In the genomic region with DNA sequence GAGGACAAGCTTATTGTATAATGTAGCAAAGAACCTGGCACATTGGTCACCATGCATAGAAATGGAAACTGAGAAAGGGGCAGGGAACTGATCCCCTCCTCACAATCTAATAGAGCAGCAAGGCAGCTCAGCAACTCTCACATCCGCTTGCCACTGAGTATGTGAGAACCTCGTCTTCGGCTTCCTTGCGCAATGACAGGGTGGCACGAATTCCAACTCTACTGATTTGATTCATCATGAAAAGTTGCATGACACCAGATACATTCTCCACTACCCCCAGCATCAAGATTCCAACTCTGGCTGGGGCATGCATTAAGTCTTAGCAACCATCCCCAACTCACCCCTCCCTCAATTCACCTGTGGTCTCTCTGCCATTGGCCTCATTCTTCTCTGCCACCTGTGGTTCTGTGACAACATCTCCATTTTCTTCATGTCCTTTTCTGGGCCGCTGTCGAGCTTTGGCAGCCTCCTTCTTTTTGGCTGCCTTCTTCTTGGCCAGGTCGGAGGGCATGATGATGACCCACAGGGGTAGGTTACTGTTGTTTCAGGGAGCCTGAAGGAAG, we compare ENCODE assay signal across 9 cellular contexts. TPM values are rescaled to one million over a fixed set of nuclear protein-coding genes. Genes with fewer than 3 reads are reported as not detected.
DNase-seq lines count a peak whose midpoint lies in the region; ATAC-seq, FAIRE-seq and TF ChIP-seq lines count a peak whose summit lies in the region.
"Had no signal": no experiment of that assay in that cellular context is flagged by ENCODE, and none has a peak within 500 bp of the region (broad histone marks: within the 10 kb centered on the region; RNA-seq: fewer than 3 reads in every experiment).

No MANE protein-coding gene starts in this region.

- peak overlapping the region; percentile 82 to 86 for H3K4me3 ChIP-seq in right atrium auricular region
- peak overlapping the region; percentile 84 for H3K4me3 ChIP-seq in astrocyte of the cerebellum (ENCODE audit: low read depth, low read length)
- peak overlapping the region; percentile 64 to 97 for H3K4me3 ChIP-seq in mesenchymal stem cell (ENCODE audit: insufficient read depth in 1 of 2, low read depth in 1 of 2, low read length in 2 of 2)
- H3K4me3 ChIP-seq in vagina = peak overlapping the region; percentile 82 to 92

- no peak overlapping the region for H3K4ac ChIP-seq in mesenchymal stem cell (ENCODE audit: low read depth in 1 of 2, low read length in 2 of 2)

- peaks cover 26% of the 10 kb centered on the region for H3K79me1 ChIP-seq in mesenchymal stem cell (replicated peaks; ENCODE audit: low read length, poor library complexity, severe bottlenecking)

- ATAC-seq in left ventricle myocardium superior = no peak
- ATAC-seq in HG02981 (IDR thresholded peaks at IDR 0.05; ENCODE audit: unreplicated experiment) = no peak

- no peak overlapping the region for H3K14ac ChIP-seq in mesenchymal stem cell (ENCODE audit: low read length in 2 of 2)

- no peak overlapping the region for H2BK5ac ChIP-seq in mesenchymal stem cell (ENCODE audit: low read depth, low read length, poor library complexity, severe bottlenecking)

- FAIRE-seq in urothelium cell line (lab: Jason Lieb, UNC) = no peak

- peak overlapping the region; percentile 81 for H3K4me2 ChIP-seq in mesenchymal stem cell (ENCODE audit: low read length, poor library complexity, severe bottlenecking)

- DNase-seq in right atrium auricular region (ENCODE audit: low spot score) (no peak), left ventricle myocardium superior (no peak), astrocyte of the cerebellum (ENCODE audit: low read depth) (no peak), mesenchymal stem cell (no peak), vagina (ENCODE audit: extremely low spot score in 2 of 2) (no peak), urothelium cell line (ENCODE audit: low spot score) (no peak), NCI-H1930 (lab: John Stamatoyannopoulos, UW) (no peak)

- TF ChIP-seq POLR2A in vagina (IDR thresholded peaks at IDR 0.05) = no peak

- H3K36me3 ChIP-seq in right atrium auricular region (peaks cover 41% of the 10 kb centered on the region), mesenchymal stem cell (ENCODE audit: control insufficient read depth in 1 of 2, insufficient read depth in 2 of 2, low read depth in 1 of 2, low read length in 2 of 2) (peaks cover 25 to 46% of the 10 kb centered on the region in 2 experiments), vagina (peaks cover 0 to 38% of the 10 kb centered on the region in 2 donors)

- H3K4me1 ChIP-seq in right atrium auricular region (peaks cover 0 to 19% of the 10 kb centered on the region in 2 donors), mesenchymal stem cell (ENCODE audit: control insufficient read depth, insufficient read depth, low read depth, low read length) (peaks cover 8% of the 10 kb centered on the region), vagina (peaks cover 24% of the 10 kb centered on the region)

- no peak overlapping the region for H2BK120ac ChIP-seq in mesenchymal stem cell (ENCODE audit: low read depth, low read length)

- H3K27me3 ChIP-seq in right atrium auricular region = no peaks in the 10 kb centered on the region
- H3K27me3 ChIP-seq in mesenchymal stem cell (ENCODE audit: control insufficient read depth in 1 of 2, insufficient read depth in 1 of 2, low read length in 2 of 2) = no peaks in the 10 kb centered on the region
- H3K27me3 ChIP-seq in vagina = no peaks in the 10 kb centered on the region

- no peak overlapping the region for H3K23ac ChIP-seq in mesenchymal stem cell (ENCODE audit: low read length in 2 of 2)

- H2BK15ac ChIP-seq in mesenchymal stem cell (ENCODE audit: low read depth, poor library complexity, severe bottlenecking) = no peak overlapping the region

- no peak overlapping the region for H4K91ac ChIP-seq in mesenchymal stem cell (ENCODE audit: low read length)

- H3K27ac ChIP-seq in right atrium auricular region (no peak overlapping the region), mesenchymal stem cell (ENCODE audit: low read length, poor library complexity, severe bottlenecking) (no peak overlapping the region), vagina (no peak overlapping the region)

- H3K18ac ChIP-seq in mesenchymal stem cell (ENCODE audit: low read depth in 1 of 2, low read length in 2 of 2) = no peak overlapping the region

- no peak overlapping the region for H4K8ac ChIP-seq in mesenchymal stem cell (ENCODE audit: low read length)

- no peak for TF ChIP-seq CTCF in right atrium auricular region (IDR thresholded peaks at IDR 0.05)
- TF ChIP-seq CTCF in astrocyte of the cerebellum (IDR thresholded peaks at IDR 0.05; ENCODE audit: low read depth, low read length, missing control alignments) = no peak
- no peak for TF ChIP-seq CTCF in vagina (IDR thresholded peaks at IDR 0.05)

- H3K9me3 ChIP-seq in right atrium auricular region (no peaks in the 10 kb centered on the region), mesenchymal stem cell (ENCODE audit: control insufficient read depth, low read length) (no peaks in the 10 kb centered on the region), vagina (no peaks in the 10 kb centered on the region)

- intact Hi-C loops in left ventricle myocardium superior (cut with micrococcal nuclease) = no loop called here
- intact Hi-C loops in vagina (cut with DNase I) = no loop called here

- no peak overlapping the region for H2BK12ac ChIP-seq in mesenchymal stem cell (ENCODE audit: low read length in 2 of 2)

- in situ Hi-C loops in astrocyte of the cerebellum (cut with HindIII; ENCODE audit: low sequenced_read_pairs) = no loop called here

- H3K9ac ChIP-seq in mesenchymal stem cell (ENCODE audit: low read length) = peak overlapping the region; percentile 96

- WGBS in mesenchymal stem cell = 65% methylated on average over 8 of the region's 8 CpGs

- H2AFZ ChIP-seq in mesenchymal stem cell (ENCODE audit: low read depth, low read length) = no peak overlapping the region

- H2AK5ac ChIP-seq in mesenchymal stem cell (ENCODE audit: low read length, severe bottlenecking) = no peak overlapping the region

RNA-seq across cellular contexts. Expression of gene ABCF2, which starts 1.0 kb away (rescaled TPM):
- total RNA-seq in right atrium auricular region (10 to 100 TPM; 29.7 to 38.6 TPM), left ventricle myocardium superior (27.6 TPM), vagina (25.3 TPM)
- 26.1 TPM for polyA plus RNA-seq in mesenchymal stem cell (2013, experiment 1 of 2)
- 25.0 TPM for polyA plus RNA-seq in mesenchymal stem cell (2013, experiment 2 of 2)

RNA-seq across cellular contexts. Expression of gene CHPF2, which starts 6.3 kb away (rescaled TPM):
- 10 to 100 TPM; 24.7 to 38.1 TPM for total RNA-seq in right atrium auricular region
- 12.1 TPM for total RNA-seq in left ventricle myocardium superior
- 73.1 TPM for polyA plus RNA-seq in mesenchymal stem cell (2013, experiment 1 of 2)
- polyA plus RNA-seq in mesenchymal stem cell (2013, experiment 2 of 2) = 72.6 TPM
- total RNA-seq in vagina = 28.0 TPM

RNA-seq across cellular contexts. Expression of gene H2BK1, which starts 15.7 kb away (rescaled TPM):
- total RNA-seq in right atrium auricular region (not detected), left ventricle myocardium superior (not detected), vagina (not detected)
- polyA plus RNA-seq in mesenchymal stem cell (2013, experiment 1 of 2) = not detected
- not detected for polyA plus RNA-seq in mesenchymal stem cell (2013, experiment 2 of 2)
- total RNA-seq: SK-MEL-5 had no signal

RNA-seq across cellular contexts. Expression of gene SMARCD3, which starts 22.5 kb away (rescaled TPM):
- total RNA-seq in right atrium auricular region = 100 to 1,000 TPM in 1 of 2 donors, 10 to 100 TPM in 1; 81.5 to 125 TPM
- total RNA-seq in left ventricle myocardium superior = 132 TPM
- polyA plus RNA-seq in mesenchymal stem cell (2013, experiment 1 of 2) = 81.8 TPM
- polyA plus RNA-seq in mesenchymal stem cell (2013, experiment 2 of 2) = 74.6 TPM
- 39.8 TPM for total RNA-seq in vagina

RNA-seq across cellular contexts. Expression of gene ASB10, which starts 39.0 kb away (rescaled TPM):
- total RNA-seq in right atrium auricular region (10 to 100 TPM in 1 of 2 donors, 1 to 10 TPM in 1; 4.0 to 11.6 TPM), left ventricle myocardium superior (46.1 TPM), vagina (not detected)
- polyA plus RNA-seq in mesenchymal stem cell (2013, experiment 1 of 2) = not detected
- polyA plus RNA-seq in mesenchymal stem cell (2013, experiment 2 of 2) = not detected
- total RNA-seq: SK-MEL-5 had no signal
